ENCODE assay signal across 9 cellular contexts in the genomic region with DNA sequence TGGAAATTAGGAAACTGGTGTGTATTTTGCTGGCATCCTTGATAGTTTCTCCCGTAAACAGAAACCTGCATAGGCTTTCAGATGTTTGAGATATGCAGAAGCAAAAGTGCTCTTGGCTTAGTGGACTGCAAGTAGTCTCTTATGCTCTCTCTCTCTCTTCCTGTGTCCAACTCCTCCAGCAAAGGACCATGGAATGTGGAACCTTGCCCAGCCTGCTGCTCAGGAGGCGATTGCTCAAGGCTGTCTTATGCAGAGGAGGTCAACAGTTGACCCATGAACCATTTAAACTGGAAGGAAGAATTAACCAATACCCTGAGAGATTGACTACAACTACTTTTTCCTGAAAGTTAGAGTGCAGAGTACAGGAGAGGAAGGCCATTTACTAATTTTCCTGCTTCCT.
DNase-seq lines count a peak whose midpoint lies in the region; ATAC-seq and TF ChIP-seq lines count a peak whose summit lies in the region.
"Had no signal": no experiment of that assay in that cellular context is flagged by ENCODE, and none has a peak within 500 bp of the region (broad histone marks: within the 10 kb centered on the region; RNA-seq: fewer than 3 reads in every experiment).

No MANE protein-coding gene starts in this region.

- H3K36me3 ChIP-seq in HEK293 (ENCODE audit: control insufficient read depth in 2 of 2, insufficient read depth in 1 of 2, low read length in 2 of 2), result no peaks in the 10 kb centered on the region
- no peaks in the 10 kb centered on the region for H3K36me3 ChIP-seq in brain microvascular endothelial cell (replicated peaks)
- H3K36me3 ChIP-seq: SJSA1 had no signal

- ATAC-seq in HG03135 (IDR thresholded peaks at IDR 0.05; ENCODE audit: unreplicated experiment), result no peak
- ATAC-seq in naive thymus-derived CD8-positive, alpha-beta T cell, result no peak

- H3K4me1 Mint-ChIP-seq in naive thymus-derived CD8-positive, alpha-beta T cell, result no peaks in the 10 kb centered on the region
- H3K4me1 Mint-ChIP-seq in activated CD4-positive, alpha-beta memory T cell treated with anti-CD3 and anti-CD28 coated beads, Interleukin-2, amount 10 ng/mL, durations not matched to agents 7 days and 5 days, result no peaks in the 10 kb centered on the region

- no peaks in the 10 kb centered on the region for H3K36me3 Mint-ChIP-seq in naive thymus-derived CD8-positive, alpha-beta T cell
- no peaks in the 10 kb centered on the region for H3K36me3 Mint-ChIP-seq in activated CD4-positive, alpha-beta memory T cell treated with anti-CD3 and anti-CD28 coated beads, Interleukin-2, amount 10 ng/mL, durations not matched to agents 7 days and 5 days (ENCODE audit: low read depth)

- no peak overlapping the region for H3K27ac ChIP-seq in HEK293 (ENCODE audit: extremely low read depth, low read depth, low read length)
- H3K27ac ChIP-seq in brain microvascular endothelial cell, result peak overlapping the region; percentile 38
- H3K27ac ChIP-seq: SJSA1 had no signal

- no peaks in the 10 kb centered on the region; the same call in 1 of the 2 replicates for H3K4me1 ChIP-seq in HEK293 (ENCODE audit: control insufficient read depth, insufficient read depth, low read length)
- H3K4me1 ChIP-seq: SJSA1 had no signal

- H3K27ac Mint-ChIP-seq in naive thymus-derived CD8-positive, alpha-beta T cell, result no peak overlapping the region
- H3K27ac Mint-ChIP-seq in activated CD4-positive, alpha-beta memory T cell treated with anti-CD3 and anti-CD28 coated beads, Interleukin-2, amount 10 ng/mL, durations not matched to agents 7 days and 5 days, result no peak overlapping the region

- TF ChIP-seq CTCF in HEK293 (tag by site-specific recombination; IDR thresholded peaks at IDR 0.05), result no peak
- no peak for TF ChIP-seq CTCF in brain microvascular endothelial cell (IDR thresholded peaks at IDR 0.05; ENCODE audit: low read depth, low read length, missing control alignments)

- no peak overlapping the region for H3K4me3 ChIP-seq in HEK293 (ENCODE audit: low read depth, low read length)
- H3K4me3 ChIP-seq in brain microvascular endothelial cell (ENCODE audit: low read depth, low read length), result no peak overlapping the region
- H3K4me3 ChIP-seq: SJSA1 had no signal

- no peak overlapping the region for H3K4me3 Mint-ChIP-seq in naive thymus-derived CD8-positive, alpha-beta T cell
- H3K4me3 Mint-ChIP-seq in activated CD4-positive, alpha-beta memory T cell treated with anti-CD3 and anti-CD28 coated beads, Interleukin-2, amount 10 ng/mL, durations not matched to agents 7 days and 5 days, result no peak overlapping the region

- no peaks in the 10 kb centered on the region for H3K9me3 ChIP-seq in HEK293 (ENCODE audit: control insufficient read depth, insufficient read depth, low read depth, low read length)
- H3K9me3 ChIP-seq: SJSA1 had no signal

- in situ Hi-C loops in brain microvascular endothelial cell (cut with HindIII; ENCODE audit: low pct_ligation_motif_present, low sequenced_read_pairs), result no loop called here

- POLR2A ChIA-PET in HEK293 (lab: Yijun Ruan, JAX), result no interaction called here
- POLR2A ChIA-PET in naive thymus-derived CD8-positive, alpha-beta T cell (lab: Charles Lee), result no interaction called here
- POLR2A ChIA-PET in activated CD4-positive, alpha-beta memory T cell treated with anti-CD3 and anti-CD28 coated beads, Interleukin-2, amount 10 ng/mL, durations not matched to agents 7 days and 5 days (lab: Charles Lee), result no interaction called here

- CTCF ChIA-PET in HEK293 (lab: Yijun Ruan, JAX), result no interaction called here
- CTCF ChIA-PET in activated CD4-positive, alpha-beta memory T cell treated with anti-CD3 and anti-CD28 coated beads, Interleukin-2, amount 10 ng/mL, durations not matched to agents 7 days and 5 days (lab: Charles Lee), result no interaction called here

- H3K9me3 Mint-ChIP-seq in naive thymus-derived CD8-positive, alpha-beta T cell, result no peaks in the 10 kb centered on the region
- H3K9me3 Mint-ChIP-seq in activated CD4-positive, alpha-beta memory T cell treated with anti-CD3 and anti-CD28 coated beads, Interleukin-2, amount 10 ng/mL, durations not matched to agents 7 days and 5 days, result no peaks in the 10 kb centered on the region

- DNase-seq in brain microvascular endothelial cell, result peak; percentile 78
- peak; percentile 83 for DNase-seq in kidney tubule cell (ENCODE audit: low spot score)
- DNase-seq in smooth muscle cell of the brain vasculature (ENCODE audit: low read depth, low spot score), result peak; percentile 57
- DNase-seq in NCI-H2171 (lab: John Stamatoyannopoulos, UW), result no peak
- DNase-seq in naive thymus-derived CD8-positive, alpha-beta T cell, result no peak
- no peak for DNase-seq in activated CD4-positive, alpha-beta memory T cell treated with anti-CD3 and anti-CD28 coated beads, Interleukin-2, amount 10 ng/mL, durations not matched to agents 7 days and 5 days

- H3K27me3 ChIP-seq in brain microvascular endothelial cell (replicated peaks), result no peaks in the 10 kb centered on the region
- H3K27me3 ChIP-seq: SJSA1 had no signal

- H3K27me3 Mint-ChIP-seq in naive thymus-derived CD8-positive, alpha-beta T cell, result peaks cover 12 to 23% (median 16%) of the 10 kb centered on the region in 5 donors
- peaks cover 13% of the 10 kb centered on the region for H3K27me3 Mint-ChIP-seq in activated CD4-positive, alpha-beta memory T cell treated with anti-CD3 and anti-CD28 coated beads, Interleukin-2, amount 10 ng/mL, durations not matched to agents 7 days and 5 days

TF ChIP-seq in HEK293, 187 proteins besides CTCF, POLR2A, EP300 and RAD21:
- TF ChIP-seq MYNN (tag by site-specific recombination; IDR thresholded peaks at IDR 0.05; ENCODE audit: borderline replicate concordance), result no peak
- TF ChIP-seq ZBTB20 (tag by site-specific recombination; IDR thresholded peaks at IDR 0.05), result no peak
- TF ChIP-seq ZBTB17 (tag by site-specific recombination; IDR thresholded peaks at IDR 0.05), result peak; percentile 39; the same call in 1 of the 2 replicates

Comparison
In these comparisons a context has a peak if more than half of its experiments do, and no peak if none do; other contexts are left out.
1. DNase-seq: peak in brain microvascular endothelial cell (single experiment), kidney tubule cell (single experiment) and smooth muscle cell of the brain vasculature (single experiment); none in NCI-H2171 (single experiment), naive thymus-derived CD8-positive, alpha-beta T cell (0 of 10) and activated CD4-positive, alpha-beta memory T cell treated with anti-CD3 and anti-CD28 coated beads, Interleukin-2, amount 10 ng/mL, durations not matched to agents 7 days and 5 days (single experiment).